In genomic region chr6:70413829-70414494, GRCh38 we compare ENCODE assay signal across 8 cellular contexts. TPM values are rescaled to one million over a fixed set of nuclear protein-coding genes. Genes with fewer than 3 reads are reported as not detected.
DNase-seq lines count a peak whose midpoint lies in the region; ATAC-seq and TF ChIP-seq lines count a peak whose summit lies in the region.

No MANE protein-coding gene starts in this region.

- TF ChIP-seq POLR2A in gastrocnemius medialis (IDR thresholded peaks at IDR 0.05): no peak

- peak overlapping the region; percentile 80 to 86 (median 84) for H3K27ac ChIP-seq in gastrocnemius medialis

- H3K9me3 ChIP-seq in gastrocnemius medialis: no peaks in the 10 kb centered on the region

- in situ Hi-C loops in astrocyte of the cerebellum (cut with HindIII; ENCODE audit: low sequenced_read_pairs): no loop called here
- in situ Hi-C loops in gastrocnemius medialis (cut with MboI; ENCODE audit: low sequenced_read_pairs in 4 of 4): no loop called here

- H3K27me3 ChIP-seq in gastrocnemius medialis: no peaks in the 10 kb centered on the region

- H3K4me3 ChIP-seq in AG09309 (ENCODE audit: control insufficient read depth, low read depth, low read length) (peak overlapping the region; percentile 96), astrocyte of the cerebellum (ENCODE audit: low read depth, low read length) (peak overlapping the region; percentile 82), iPS-11a (ENCODE audit: low read depth, low read length) (peak overlapping the region; percentile 92), gastrocnemius medialis (peak overlapping the region; percentile 79 to 93 (median 91))

- DNase-seq in AG09309 (ENCODE audit: low read depth): no peak
- peak; percentile 65 for DNase-seq in NCI-H69 (lab: John Stamatoyannopoulos, UW)
- no peak for DNase-seq in astrocyte of the cerebellum (ENCODE audit: low read depth)
- DNase-seq in gastrocnemius medialis: peak in 1 of 2 donors; percentile 13
- no peak for DNase-seq in HPDE6-E6E7 (ENCODE audit: extremely low spot score)

- TF ChIP-seq CTCF in AG09309 (IDR thresholded peaks at IDR 0.05; ENCODE audit: control insufficient read depth, insufficient read depth, low read depth, low read length, missing control alignments) (no peak), astrocyte of the cerebellum (IDR thresholded peaks at IDR 0.05; ENCODE audit: low read depth, low read length, missing control alignments) (no peak), gastrocnemius medialis (IDR thresholded peaks at IDR 0.05 in 4 of 5, conservative IDR thresholded peaks at IDR 0.05 in 1 of 5) (no peak)

- peaks cover 0 to 7% of the 10 kb centered on the region in 2 donors for H3K36me3 ChIP-seq in gastrocnemius medialis

- ATAC-seq in GM18498 (IDR thresholded peaks at IDR 0.05; ENCODE audit: unreplicated experiment): peak; percentile 25
- ATAC-seq in HG02938 (IDR thresholded peaks at IDR 0.05; ENCODE audit: unreplicated experiment): peak; percentile 21
- ATAC-seq in gastrocnemius medialis: peak; percentile 35 to 37

- H3K4me1 ChIP-seq in gastrocnemius medialis: peaks cover 14 to 15% of the 10 kb centered on the region in 2 donors

- intact Hi-C loops in gastrocnemius medialis (cut with DNase I; ENCODE audit: low total_unique reads): loop anchor here (1.0 to 5.0 kb wide), 2 partner anchors 153 to 254 kb away; partner anchors contain the start of gene SDHAF4

RNA-seq across cellular contexts. Expression of gene FAM135A, which starts 0.7 kb away (rescaled TPM):
- 10 to 100 TPM in 3 of 4 donors, 1 to 10 TPM in 1; 9.3 to 18.4 (median 12.9) TPM for total RNA-seq in gastrocnemius medialis
